In the genomic region with DNA sequence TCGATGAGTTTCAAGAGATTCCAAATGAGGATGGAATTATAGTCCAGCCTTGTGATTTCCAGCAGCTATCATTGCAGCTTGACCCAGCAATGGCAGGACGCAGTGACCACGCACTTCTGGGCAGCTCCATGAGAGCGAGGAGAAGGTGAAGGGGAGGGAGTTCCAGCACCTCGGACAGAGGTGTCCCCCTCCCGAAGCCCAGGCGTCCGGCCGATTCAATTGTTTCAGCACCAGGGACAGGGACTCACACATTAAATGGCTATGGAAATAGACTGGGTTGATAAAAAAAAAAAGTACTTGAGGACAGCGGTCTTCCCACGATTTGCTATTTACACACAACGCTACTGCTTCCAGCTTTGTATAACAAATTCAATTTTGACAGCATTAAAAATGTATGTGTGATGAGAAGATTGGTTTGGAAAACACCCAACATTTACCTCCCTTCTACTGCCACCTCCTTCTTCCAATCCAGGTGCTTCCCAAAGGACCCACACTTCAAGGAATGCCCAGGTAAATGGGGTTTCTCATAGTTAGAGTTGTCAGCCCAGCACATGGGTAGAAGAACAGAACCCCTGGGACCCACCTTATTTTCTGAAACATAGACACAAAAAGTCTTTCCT, we compare ENCODE assay signal across 1 cellular context.
A peak's percentile ranks its signal among the peaks of the same experiment; 100 is the strongest.
TF ChIP-seq lines count a peak whose summit lies in the region.

No MANE protein-coding gene starts in this region.

TF ChIP-seq in GM23338, 12 proteins besides CTCF, POLR2A, EP300 and RAD21 (continued from another document):
- TF ChIP-seq, protein P1, sequence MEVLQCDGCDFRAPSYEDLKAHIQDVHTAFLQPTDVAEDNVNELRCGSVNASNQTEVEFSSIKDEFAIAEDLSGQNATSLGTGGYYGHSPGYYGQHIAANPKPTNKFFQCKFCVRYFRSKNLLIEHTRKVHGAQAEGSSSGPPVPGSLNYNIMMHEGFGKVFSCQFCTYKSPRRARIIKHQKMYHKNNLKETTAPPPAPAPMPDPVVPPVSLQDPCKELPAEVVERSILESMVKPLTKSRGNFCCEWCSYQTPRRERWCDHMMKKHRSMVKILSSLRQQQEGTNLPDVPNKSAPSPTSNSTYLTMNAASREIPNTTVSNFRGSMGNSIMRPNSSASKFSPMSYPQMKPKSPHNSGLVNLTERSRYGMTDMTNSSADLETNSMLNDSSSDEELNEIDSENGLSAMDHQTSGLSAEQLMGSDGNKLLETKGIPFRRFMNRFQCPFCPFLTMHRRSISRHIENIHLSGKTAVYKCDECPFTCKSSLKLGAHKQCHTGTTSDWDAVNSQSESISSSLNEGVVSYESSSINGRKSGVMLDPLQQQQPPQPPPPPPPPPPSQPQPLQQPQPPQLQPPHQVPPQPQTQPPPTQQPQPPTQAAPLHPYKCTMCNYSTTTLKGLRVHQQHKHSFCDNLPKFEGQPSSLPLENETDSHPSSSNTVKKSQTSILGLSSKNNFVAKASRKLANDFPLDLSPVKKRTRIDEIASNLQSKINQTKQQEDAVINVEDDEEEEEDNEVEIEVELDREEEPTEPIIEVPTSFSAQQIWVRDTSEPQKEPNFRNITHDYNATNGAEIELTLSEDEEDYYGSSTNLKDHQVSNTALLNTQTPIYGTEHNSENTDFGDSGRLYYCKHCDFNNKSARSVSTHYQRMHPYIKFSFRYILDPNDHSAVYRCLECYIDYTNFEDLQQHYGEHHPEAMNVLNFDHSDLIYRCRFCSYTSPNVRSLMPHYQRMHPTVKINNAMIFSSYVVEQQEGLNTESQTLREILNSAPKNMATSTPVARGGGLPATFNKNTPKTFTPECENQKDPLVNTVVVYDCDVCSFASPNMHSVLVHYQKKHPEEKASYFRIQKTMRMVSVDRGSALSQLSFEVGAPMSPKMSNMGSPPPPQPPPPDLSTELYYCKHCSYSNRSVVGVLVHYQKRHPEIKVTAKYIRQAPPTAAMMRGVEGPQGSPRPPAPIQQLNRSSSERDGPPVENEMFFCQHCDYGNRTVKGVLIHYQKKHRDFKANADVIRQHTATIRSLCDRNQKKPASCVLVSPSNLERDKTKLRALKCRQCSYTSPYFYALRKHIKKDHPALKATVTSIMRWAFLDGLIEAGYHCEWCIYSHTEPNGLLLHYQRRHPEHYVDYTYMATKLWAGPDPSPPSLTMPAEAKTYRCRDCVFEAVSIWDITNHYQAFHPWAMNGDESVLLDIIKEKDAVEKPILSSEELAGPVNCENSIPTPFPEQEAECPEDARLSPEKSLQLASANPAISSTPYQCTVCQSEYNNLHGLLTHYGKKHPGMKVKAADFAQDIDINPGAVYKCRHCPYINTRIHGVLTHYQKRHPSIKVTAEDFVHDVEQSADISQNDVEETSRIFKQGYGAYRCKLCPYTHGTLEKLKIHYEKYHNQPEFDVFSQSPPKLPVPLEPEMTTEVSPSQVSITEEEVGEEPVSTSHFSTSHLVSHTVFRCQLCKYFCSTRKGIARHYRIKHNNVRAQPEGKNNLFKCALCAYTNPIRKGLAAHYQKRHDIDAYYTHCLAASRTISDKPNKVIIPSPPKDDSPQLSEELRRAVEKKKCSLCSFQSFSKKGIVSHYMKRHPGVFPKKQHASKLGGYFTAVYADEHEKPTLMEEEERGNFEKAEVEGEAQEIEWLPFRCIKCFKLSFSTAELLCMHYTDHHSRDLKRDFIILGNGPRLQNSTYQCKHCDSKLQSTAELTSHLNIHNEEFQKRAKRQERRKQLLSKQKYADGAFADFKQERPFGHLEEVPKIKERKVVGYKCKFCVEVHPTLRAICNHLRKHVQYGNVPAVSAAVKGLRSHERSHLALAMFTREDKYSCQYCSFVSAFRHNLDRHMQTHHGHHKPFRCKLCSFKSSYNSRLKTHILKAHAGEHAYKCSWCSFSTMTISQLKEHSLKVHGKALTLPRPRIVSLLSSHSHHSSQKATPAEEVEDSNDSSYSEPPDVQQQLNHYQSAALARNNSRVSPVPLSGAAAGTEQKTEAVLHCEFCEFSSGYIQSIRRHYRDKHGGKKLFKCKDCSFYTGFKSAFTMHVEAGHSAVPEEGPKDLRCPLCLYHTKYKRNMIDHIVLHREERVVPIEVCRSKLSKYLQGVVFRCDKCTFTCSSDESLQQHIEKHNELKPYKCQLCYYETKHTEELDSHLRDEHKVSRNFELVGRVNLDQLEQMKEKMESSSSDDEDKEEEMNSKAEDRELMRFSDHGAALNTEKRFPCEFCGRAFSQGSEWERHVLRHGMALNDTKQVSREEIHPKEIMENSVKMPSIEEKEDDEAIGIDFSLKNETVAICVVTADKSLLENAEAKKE (CRISPR knock-in tag; IDR thresholded peaks at IDR 0.05), result 0 out of 2 replicates have a peak, but pooled peaks have one; percentile 18
- TF ChIP-seq, protein P2, sequence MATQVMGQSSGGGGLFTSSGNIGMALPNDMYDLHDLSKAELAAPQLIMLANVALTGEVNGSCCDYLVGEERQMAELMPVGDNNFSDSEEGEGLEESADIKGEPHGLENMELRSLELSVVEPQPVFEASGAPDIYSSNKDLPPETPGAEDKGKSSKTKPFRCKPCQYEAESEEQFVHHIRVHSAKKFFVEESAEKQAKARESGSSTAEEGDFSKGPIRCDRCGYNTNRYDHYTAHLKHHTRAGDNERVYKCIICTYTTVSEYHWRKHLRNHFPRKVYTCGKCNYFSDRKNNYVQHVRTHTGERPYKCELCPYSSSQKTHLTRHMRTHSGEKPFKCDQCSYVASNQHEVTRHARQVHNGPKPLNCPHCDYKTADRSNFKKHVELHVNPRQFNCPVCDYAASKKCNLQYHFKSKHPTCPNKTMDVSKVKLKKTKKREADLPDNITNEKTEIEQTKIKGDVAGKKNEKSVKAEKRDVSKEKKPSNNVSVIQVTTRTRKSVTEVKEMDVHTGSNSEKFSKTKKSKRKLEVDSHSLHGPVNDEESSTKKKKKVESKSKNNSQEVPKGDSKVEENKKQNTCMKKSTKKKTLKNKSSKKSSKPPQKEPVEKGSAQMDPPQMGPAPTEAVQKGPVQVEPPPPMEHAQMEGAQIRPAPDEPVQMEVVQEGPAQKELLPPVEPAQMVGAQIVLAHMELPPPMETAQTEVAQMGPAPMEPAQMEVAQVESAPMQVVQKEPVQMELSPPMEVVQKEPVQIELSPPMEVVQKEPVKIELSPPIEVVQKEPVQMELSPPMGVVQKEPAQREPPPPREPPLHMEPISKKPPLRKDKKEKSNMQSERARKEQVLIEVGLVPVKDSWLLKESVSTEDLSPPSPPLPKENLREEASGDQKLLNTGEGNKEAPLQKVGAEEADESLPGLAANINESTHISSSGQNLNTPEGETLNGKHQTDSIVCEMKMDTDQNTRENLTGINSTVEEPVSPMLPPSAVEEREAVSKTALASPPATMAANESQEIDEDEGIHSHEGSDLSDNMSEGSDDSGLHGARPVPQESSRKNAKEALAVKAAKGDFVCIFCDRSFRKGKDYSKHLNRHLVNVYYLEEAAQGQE (IDR thresholded peaks at IDR 0.05; ENCODE audit: unreplicated experiment), result peak; percentile 100
- no peak for TF ChIP-seq POLR2AphosphoS5 (IDR thresholded peaks at IDR 0.05; ENCODE audit: low read depth)
TF ChIP-seq in GM23338: peak in this region for 4.
